12 cellular contexts compared by ENCODE assay signal in genomic region chr18:24402209-24402785, GRCh38. TPM values are rescaled to one million over a fixed set of nuclear protein-coding genes. Genes with fewer than 3 reads are reported as not detected.
A peak's percentile ranks its signal among the peaks of the same experiment; 100 is the strongest.
DNase-seq lines count a peak whose midpoint lies in the region; ATAC-seq, FAIRE-seq and TF ChIP-seq lines count a peak whose summit lies in the region.
"Had no signal": no experiment of that assay in that cellular context is flagged by ENCODE, and none has a peak within 500 bp of the region (broad histone marks: within the 10 kb centered on the region; RNA-seq: fewer than 3 reads in every experiment).

No MANE protein-coding gene starts in this region.

- H3K56ac ChIP-seq in mesendoderm (ENCODE audit: low read length) = no peak overlapping the region

- POLR2A ChIA-PET in GM12878 (lab: Charles Lee) = no interaction called here

- H3K4me3 ChIP-seq in HFF-Myc (replicated peaks; ENCODE audit: low read depth, low read length) = no peak overlapping the region
- H3K4me3 ChIP-seq in GM12878 = no peak overlapping the region
- H3K4me3 ChIP-seq in mesendoderm (ENCODE audit: low read length) = no peak overlapping the region

- TF ChIP-seq POLR2A in GM12878 (IDR thresholded peaks at IDR 0.05; ENCODE audit: low read depth, low read length) = no peak

- no peaks in the 10 kb centered on the region for H3K79me2 ChIP-seq in GM12878 (ENCODE audit: control insufficient read depth, insufficient read depth, low read length)
- H3K79me2 ChIP-seq in mesendoderm (ENCODE audit: control insufficient read depth, insufficient read depth, low read length) = no peaks in the 10 kb centered on the region

- H3K4me2 ChIP-seq in GM12878 (ENCODE audit: control insufficient read depth, insufficient read depth) (no peak overlapping the region), mesendoderm (ENCODE audit: low read length) (no peak overlapping the region)

- WGBS in GM12878 (ENCODE audit: insufficient coverage, insufficient replicate concordance, low lambda C conversion rate, missing lambda C conversion rate) = 39% methylated on average over 6 of the region's 6 CpGs
- no CpG with 5 or more reads among the region's 6 CpGs for WGBS in mesendoderm (ENCODE audit: extremely low coverage, insufficient coverage, low lambda C conversion rate)

- H4K8ac ChIP-seq in mesendoderm (ENCODE audit: low read depth, low read length) = no peak overlapping the region

- TF ChIP-seq EP300 in GM12878 (IDR thresholded peaks at IDR 0.05; ENCODE audit: borderline replicate concordance in 1 of 2, control insufficient read depth in 1 of 2, low read depth in 2 of 2, low read length in 2 of 2) = no peak

- peak; percentile 35 for TF ChIP-seq CTCF in HFF-Myc (IDR thresholded peaks at IDR 0.05; ENCODE audit: low read depth, low read length, missing control alignments)
- 0 out of 6 replicates have a peak, but pooled peaks of 2 of the 3 experiments have one; percentile 9 to 10 for TF ChIP-seq CTCF in GM12878 (IDR thresholded peaks at IDR 0.05 in 2 of 3, conservative IDR thresholded peaks at IDR 0.05 in 1 of 3; ENCODE audit: control insufficient read depth in 2 of 3, extremely low read depth in 1 of 3, insufficient read depth in 1 of 3, low read depth in 3 of 3, low read length in 3 of 3)

- H3K79me1 ChIP-seq in mesendoderm (ENCODE audit: low read length) = no peaks in the 10 kb centered on the region

- H3K18ac ChIP-seq in mesendoderm (ENCODE audit: low read length) = no peak overlapping the region

- H2AFZ ChIP-seq in GM12878 (ENCODE audit: control insufficient read depth, low read depth, low read length) = no peak overlapping the region

- no peak for ATAC-seq in GM12878

- no peaks in the 10 kb centered on the region for H3K9me3 ChIP-seq in GM12878 (replicated peaks; ENCODE audit: control insufficient read depth, insufficient read depth, low read length)

- no peak for TF ChIP-seq RAD21 in GM12878 (IDR thresholded peaks at IDR 0.05; ENCODE audit: insufficient read depth, low read depth, low read length)

- H2BK120ac ChIP-seq in mesendoderm (ENCODE audit: low read depth, low read length) = no peak overlapping the region

- in situ Hi-C loops in GM12878 (cut with MboI) = no loop called here

- DNase-seq in NOMO-1 treated with DMSO at 0.1 percent for 48 hours (lab: John Stamatoyannopoulos, UW; ENCODE audit: unreplicated experiment) = peak; percentile 7
- no peak for DNase-seq in NOMO-1 treated with dmso at 0.1 percent for 144 hours (lab: John Stamatoyannopoulos, UW; ENCODE audit: unreplicated experiment)
- no peak for DNase-seq in HFF-Myc (ENCODE audit: extremely low read depth, low read depth)
- DNase-seq in GM12878 (ENCODE audit: low read depth, low spot score) = no peak
- DNase-seq in mesendoderm = peak; percentile 31
- no peak for DNase-seq in effector CD8-positive, alpha-beta T cell (lab: John Stamatoyannopoulos, UW)
- no peak for DNase-seq in NCI-H2196 (lab: John Stamatoyannopoulos, UW; ENCODE audit: unreplicated experiment)
- DNase-seq in SHP77 treated with DMSO at 0.1 percent for 48 hours (lab: John Stamatoyannopoulos, UW) = no peak
- DNase-seq: DMS79 treated with DMSO at 0.1 percent for 48 hours, mammary epithelial cell had no signal

- FAIRE-seq in GM12878 (lab: Jason Lieb, UNC) = no peak
- FAIRE-seq: A204.1 had no signal

- no peak overlapping the region for H3K9ac ChIP-seq in GM12878 (ENCODE audit: control insufficient read depth, insufficient read depth, low read length)
- H3K9ac ChIP-seq in mesendoderm (ENCODE audit: low read length) = no peak overlapping the region

- SMC1A ChIA-PET in GM12878 (lab: Charles Lee; ENCODE audit: uncharacterized antibody, unreplicated experiment) = no interaction called here

- CTCF ChIA-PET in GM12878 (lab: Yijun Ruan, JAX) = no interaction called here

- intact Hi-C loops in GM12878 (cut with micrococcal nuclease; ENCODE audit: unreplicated experiment) = no loop called here

- H3K23ac ChIP-seq in mesendoderm (ENCODE audit: low read length) = no peak overlapping the region

- H3K4ac ChIP-seq in mesendoderm (ENCODE audit: low read depth, low read length) = no peak overlapping the region

- H3K27ac ChIP-seq in GM12878 (ENCODE audit: control insufficient read depth, insufficient read depth) (no peak overlapping the region), mesendoderm (ENCODE audit: low read depth, low read length) (no peak overlapping the region)

- BruUV-seq in GM12878 (replicated peaks; lab: Mats Ljungman, UMichigan) = no TSS peak

- no peak overlapping the region for H4K5ac ChIP-seq in mesendoderm (ENCODE audit: low read length)

- H4K20me1 ChIP-seq in GM12878 (ENCODE audit: control insufficient read depth, insufficient read depth) = no peaks in the 10 kb centered on the region

- H2BK15ac ChIP-seq in mesendoderm (replicated peaks; ENCODE audit: low read depth) = no peak overlapping the region

- no peak overlapping the region for H2BK5ac ChIP-seq in mesendoderm (ENCODE audit: low read length)

- H3K4me1 ChIP-seq in GM12878 (ENCODE audit: control insufficient read depth, insufficient read depth, low read length) = 0 out of 2 replicates have a peak, but pooled peaks cover 2% of the 10 kb centered on the region
- no peaks in the 10 kb centered on the region for H3K4me1 ChIP-seq in mesendoderm (ENCODE audit: control insufficient read depth, low read depth, low read length)

- no peak overlapping the region for H2AK5ac ChIP-seq in mesendoderm (ENCODE audit: low read length)

- H3K27me3 ChIP-seq in GM12878 (replicated peaks in 1 of 2; ENCODE audit: control insufficient read depth in 2 of 2, insufficient read depth in 2 of 2, low read length in 1 of 2) (peaks cover 1 to 7% of the 10 kb centered on the region in 2 experiments; a peak in 2 of 4 replicates), mesendoderm (ENCODE audit: insufficient read depth, low read length, poor library complexity) (no peaks in the 10 kb centered on the region)

- no peaks in the 10 kb centered on the region for H3K36me3 ChIP-seq in GM12878 (ENCODE audit: control insufficient read depth in 2 of 2, insufficient read depth in 2 of 2, low read length in 1 of 2)
- H3K36me3 ChIP-seq in mesendoderm (ENCODE audit: control insufficient read depth, insufficient read depth, low read length) = no peaks in the 10 kb centered on the region

- RAD21 ChIA-PET in GM12878 (lab: Charles Lee; ENCODE audit: unreplicated experiment) = no interaction called here

RNA-seq across cellular contexts. Expression of gene OSBPL1A, which starts 4.7 kb away (rescaled TPM):
- total RNA-seq in GM12878 (2013; cell fraction: nucleolus; rRNA removed) = not detected in 2 replicates
- total RNA-seq in GM12878 (2014; rRNA removed) = not detected in 2 replicates
- total RNA-seq in GM12878 (2014; rRNA removed; fragmentation: Illumina TruSeq; extraction: Trizol) = not detected in 2 replicates
- 0.18 and 0.27 TPM in 2 replicates for total RNA-seq in GM12878 (2021)
- polyA plus RNA-seq in GM12878 (2011; ENCODE audit: low read depth) = not detected
- polyA plus RNA-seq in GM12878 (2011; rRNA removed) = not detected in 2 replicates
- not detected in 2 replicates for polyA plus RNA-seq in GM12878 (2011; cell fraction: cytosol; rRNA removed)
- not detected in 2 replicates for polyA plus RNA-seq in GM12878 (2011; cell fraction: nucleus; rRNA removed)
- polyA plus RNA-seq in GM12878 (2012) = 0.27 and 0.41 TPM in 2 replicates
- polyA plus RNA-seq in GM12878 (2014; fragmentation: Illumina TruSeq; extraction: Trizol) = not detected in 2 replicates
- under 1 TPM; 0.02 to 0.05 TPM for polyA plus RNA-seq in GM12878 (2014; fragmentation: Nextera tagmentation; extraction: Ambion mirVana)
- not detected in 2 replicates for polyA plus RNA-seq in GM12878 (2014; rRNA removed)
- polyA plus RNA-seq in GM12878 (2016; fragmentation: Nextera tagmentation; extraction: Ambion mirVana) = under 1 TPM in 1 of 2 experiments, not detected in 1; 0.83 TPM
- polyA minus RNA-seq in GM12878 (2011; rRNA and poly(A)+ RNA removed) = not detected in 2 replicates
- polyA minus RNA-seq in GM12878 (2011; cell fraction: cytosol; rRNA and poly(A)+ RNA removed) = 1.0 TPM in 1 of 2 replicates, not detected in the other
- polyA minus RNA-seq in GM12878 (2011; cell fraction: nucleus; rRNA and poly(A)+ RNA removed) = not detected in 2 replicates
- polyA plus RNA-seq in mesendoderm (2013, experiment 1 of 2) = 32.9 TPM
- 32.4 TPM for polyA plus RNA-seq in mesendoderm (2013, experiment 2 of 2)

RNA-seq across cellular contexts. Expression of gene IMPACT, which starts 24.2 kb away (rescaled TPM):
- total RNA-seq in GM12878 (2013; cell fraction: nucleolus; rRNA removed) = 0.15 and 0.40 TPM in 2 replicates
- 0.54 and 0.68 TPM in 2 replicates for total RNA-seq in GM12878 (2014; rRNA removed)
- total RNA-seq in GM12878 (2014; rRNA removed; fragmentation: Illumina TruSeq; extraction: Trizol) = 0.37 and 0.67 TPM in 2 replicates
- 0.72 and 1.1 TPM in 2 replicates for total RNA-seq in GM12878 (2021)
- polyA plus RNA-seq in GM12878 (2011; ENCODE audit: low read depth) = 0.81 TPM
- 0.10 and 0.17 TPM in 2 replicates for polyA plus RNA-seq in GM12878 (2011; rRNA removed)
- 0.03 TPM in 1 of 2 replicates, not detected in the other for polyA plus RNA-seq in GM12878 (2011; cell fraction: cytosol; rRNA removed)
- not detected in 2 replicates for polyA plus RNA-seq in GM12878 (2011; cell fraction: nucleus; rRNA removed)
- polyA plus RNA-seq in GM12878 (2012) = 2.1 and 2.6 TPM in 2 replicates
- polyA plus RNA-seq in GM12878 (2014; fragmentation: Illumina TruSeq; extraction: Trizol) = 0.21 and 0.50 TPM in 2 replicates
- polyA plus RNA-seq in GM12878 (2014; fragmentation: Nextera tagmentation; extraction: Ambion mirVana) = under 1 TPM; 0.27 to 0.84 TPM
- 0.34 and 0.36 TPM in 2 replicates for polyA plus RNA-seq in GM12878 (2014; rRNA removed)
- polyA plus RNA-seq in GM12878 (2016; fragmentation: Nextera tagmentation; extraction: Ambion mirVana) = under 1 TPM; 0.52 to 0.53 TPM
- not detected in 2 replicates for polyA minus RNA-seq in GM12878 (2011; rRNA and poly(A)+ RNA removed)
- polyA minus RNA-seq in GM12878 (2011; cell fraction: cytosol; rRNA and poly(A)+ RNA removed) = 2.3 TPM in 1 of 2 replicates, not detected in the other
- not detected in 2 replicates for polyA minus RNA-seq in GM12878 (2011; cell fraction: nucleus; rRNA and poly(A)+ RNA removed)
- polyA plus RNA-seq in mesendoderm (2013, experiment 1 of 2) = 38.5 TPM
- polyA plus RNA-seq in mesendoderm (2013, experiment 2 of 2) = 39.2 TPM

RNA-seq across cellular contexts. Expression of gene HRH4, which starts 58.1 kb away (rescaled TPM):
- total RNA-seq in GM12878 (2013; cell fraction: nucleolus; rRNA removed) = not detected in 2 replicates
- total RNA-seq in GM12878 (2014; rRNA removed) (not detected in 2 replicates), GM12878 (2014; rRNA removed; fragmentation: Illumina TruSeq; extraction: Trizol) (not detected in 2 replicates), GM12878 (2021) (not detected in 2 replicates)
- not detected for polyA plus RNA-seq in GM12878 (2011; ENCODE audit: low read depth)
- polyA plus RNA-seq in GM12878 (2011; rRNA removed) (not detected in 2 replicates), GM12878 (2014; fragmentation: Illumina TruSeq; extraction: Trizol) (not detected in 2 replicates), GM12878 (2014; fragmentation: Nextera tagmentation; extraction: Ambion mirVana) (not detected), GM12878 (2014; rRNA removed) (not detected in 2 replicates), GM12878 (2016; fragmentation: Nextera tagmentation; extraction: Ambion mirVana) (not detected)
- polyA plus RNA-seq in GM12878 (2011; cell fraction: cytosol; rRNA removed) = not detected in 2 replicates
- not detected in 2 replicates for polyA plus RNA-seq in GM12878 (2011; cell fraction: nucleus; rRNA removed)
- not detected in 2 replicates for polyA plus RNA-seq in GM12878 (2012)
- not detected in 2 replicates for polyA minus RNA-seq in GM12878 (2011; rRNA and poly(A)+ RNA removed)
- not detected in 2 replicates for polyA minus RNA-seq in GM12878 (2011; cell fraction: cytosol; rRNA and poly(A)+ RNA removed)
- not detected in 2 replicates for polyA minus RNA-seq in GM12878 (2011; cell fraction: nucleus; rRNA and poly(A)+ RNA removed)
- 0.04 TPM for polyA plus RNA-seq in mesendoderm (2013, experiment 1 of 2)
- 0.04 TPM for polyA plus RNA-seq in mesendoderm (2013, experiment 2 of 2)
- polyA plus RNA-seq: IgD-negative memory B cell, mammary epithelial cell had no signal

Comparison
In these comparisons a context has a peak if more than half of its experiments do, and no peak if none do; other contexts are left out.
1. DNase-seq: peak in NOMO-1 treated with DMSO at 0.1 percent for 48 hours (single experiment) and mesendoderm (single experiment); none in NOMO-1 treated with dmso at 0.1 percent for 144 hours (single experiment), HFF-Myc (single experiment), GM12878 (single experiment), effector CD8-positive, alpha-beta T cell (single experiment), NCI-H2196 (single experiment) and SHP77 treated with DMSO at 0.1 percent for 48 hours (single experiment).